In genomic region chr15:74134387-74135027, GRCh38 we compare ENCODE assay signal across 8 cellular contexts. TPM values are rescaled to one million over a fixed set of nuclear protein-coding genes. Genes with fewer than 3 reads are reported as not detected.
DNase-seq lines count a peak whose midpoint lies in the region; ATAC-seq, FAIRE-seq and TF ChIP-seq lines count a peak whose summit lies in the region.

No MANE protein-coding gene starts in this region.

- no peak for ATAC-seq in GM19395 (IDR thresholded peaks at IDR 0.05; ENCODE audit: unreplicated experiment)

- H3K27me3 Mint-ChIP-seq in chondrocyte (ENCODE audit: low read depth) = peaks cover 28% of the 10 kb centered on the region

- H3K36me3 ChIP-seq in mesendoderm (ENCODE audit: control insufficient read depth, insufficient read depth, low read length) = no peaks in the 10 kb centered on the region

- H3K27ac Mint-ChIP-seq in chondrocyte (ENCODE audit: unreplicated experiment) = no peak overlapping the region

- H2BK120ac ChIP-seq in mesendoderm (ENCODE audit: low read depth, low read length) = no peak overlapping the region

- H3K4me3 ChIP-seq in AG10803 (ENCODE audit: low read length) (no peak overlapping the region), HFF-Myc (replicated peaks; ENCODE audit: low read depth, low read length) (no peak overlapping the region), mesendoderm (ENCODE audit: low read length) (no peak overlapping the region)

- DNase-seq in AG10803 (ENCODE audit: low read depth) (peak; percentile 45), HFF-Myc (ENCODE audit: extremely low read depth, low read depth) (no peak), chondrocyte (ENCODE audit: low spot score) (no peak), mesendoderm (peak; percentile 89), GM19239 (ENCODE audit: insufficient read length, low spot score) (no peak), NCI-H1048 (lab: John Stamatoyannopoulos, UW) (no peak), mesenteric fat pad (ENCODE audit: low spot score) (no peak)

- no peaks in the 10 kb centered on the region for H3K9me3 Mint-ChIP-seq in chondrocyte (ENCODE audit: low read depth)

- no peak overlapping the region for H2BK5ac ChIP-seq in mesendoderm (ENCODE audit: low read length)

- no CpG with 5 or more reads among the region's 53 CpGs for WGBS in mesendoderm (ENCODE audit: extremely low coverage, insufficient coverage, low lambda C conversion rate)

- no peak overlapping the region for H3K18ac ChIP-seq in mesendoderm (ENCODE audit: low read length)

- H4K8ac ChIP-seq in mesendoderm (ENCODE audit: low read depth, low read length) = no peak overlapping the region

- H3K79me2 ChIP-seq in mesendoderm (ENCODE audit: control insufficient read depth, insufficient read depth, low read length) = no peaks in the 10 kb centered on the region

- H3K27ac ChIP-seq in mesendoderm (ENCODE audit: low read depth, low read length) = no peak overlapping the region

- H3K4ac ChIP-seq in mesendoderm (ENCODE audit: low read depth, low read length) = no peak overlapping the region

- H3K4me1 Mint-ChIP-seq in chondrocyte (ENCODE audit: low read depth) = peaks cover 43% of the 10 kb centered on the region

- H2BK15ac ChIP-seq in mesendoderm (replicated peaks; ENCODE audit: low read depth) = no peak overlapping the region

- H3K23ac ChIP-seq in mesendoderm (ENCODE audit: low read length) = no peak overlapping the region

- peaks cover 10% of the 10 kb centered on the region for H3K4me1 ChIP-seq in mesendoderm (ENCODE audit: control insufficient read depth, low read depth, low read length)

- H3K36me3 Mint-ChIP-seq in chondrocyte (ENCODE audit: low read depth) = peaks cover 2% of the 10 kb centered on the region

- peak overlapping the region; percentile 11 for H3K4me2 ChIP-seq in mesendoderm (ENCODE audit: low read length)

- H4K5ac ChIP-seq in mesendoderm (ENCODE audit: low read length) = no peak overlapping the region

- H3K9ac ChIP-seq in mesendoderm (ENCODE audit: low read length) = no peak overlapping the region

- no peaks in the 10 kb centered on the region for H3K79me1 ChIP-seq in mesendoderm (ENCODE audit: low read length)

- TF ChIP-seq CTCF in AG10803 (conservative IDR thresholded peaks at IDR 0.05; ENCODE audit: low read length) (peak; percentile 62), HFF-Myc (IDR thresholded peaks at IDR 0.05; ENCODE audit: low read depth, low read length, missing control alignments) (peak; percentile 51), chondrocyte (IDR thresholded peaks at IDR 0.05) (peak; percentile 68)

- no peak overlapping the region for H2AK5ac ChIP-seq in mesendoderm (ENCODE audit: low read length)

- FAIRE-seq in GM19239 (lab: Jason Lieb, UNC) = no peak

- H3K27me3 ChIP-seq in mesendoderm (ENCODE audit: insufficient read depth, low read length, poor library complexity) = peaks cover 51% of the 10 kb centered on the region

- peak overlapping the region; percentile 67 for H3K56ac ChIP-seq in mesendoderm (ENCODE audit: low read length)

- no peak overlapping the region for H3K4me3 Mint-ChIP-seq in chondrocyte (ENCODE audit: unreplicated experiment)

RNA-seq across cellular contexts. Expression of gene ISLR2, which starts 4.1 kb away (rescaled TPM):
- total RNA-seq in chondrocyte (2.9 to 4.9 TPM (median 3.2 TPM) in 3 replicates), mesenteric fat pad (0.61 TPM)
- 0.28 TPM for polyA plus RNA-seq in mesendoderm (2013, experiment 1 of 2)
- 0.21 TPM for polyA plus RNA-seq in mesendoderm (2013, experiment 2 of 2)

RNA-seq across cellular contexts. Expression of gene ISLR, which starts 39.0 kb away (rescaled TPM):
- total RNA-seq in chondrocyte = 49.6 to 143 TPM (median 53.3 TPM) in 3 replicates
- polyA plus RNA-seq in mesendoderm (2013, experiment 1 of 2) = 1.2 TPM
- polyA plus RNA-seq in mesendoderm (2013, experiment 2 of 2) = 0.84 TPM
- total RNA-seq in mesenteric fat pad = 35.5 TPM

RNA-seq across cellular contexts. Expression of gene GOLGA6A, which starts 52.2 kb away (rescaled TPM):
- total RNA-seq in chondrocyte = 0.12 to 0.46 TPM in 2 of 3 replicates, not detected in the other
- 0.20 TPM for polyA plus RNA-seq in mesendoderm (2013, experiment 1 of 2)
- polyA plus RNA-seq in mesendoderm (2013, experiment 2 of 2) = 0.45 TPM
- not detected for total RNA-seq in mesenteric fat pad

Comparison
In these comparisons a context has a peak if more than half of its experiments do, and no peak if none do; other contexts are left out.
1. DNase-seq: peak in AG10803 (single experiment) and mesendoderm (single experiment); none in HFF-Myc (single experiment), chondrocyte (single experiment), GM19239 (single experiment), NCI-H1048 (single experiment) and mesenteric fat pad (single experiment).
2. Peak in every context shown above with its lines, with median percentiles within 50 percentile points of each other: CTCF ChIP-seq.